In genomic region chr15:56205061-56205876, GRCh38 we compare ENCODE assay signal across 13 cellular contexts. TPM values are rescaled to one million over a fixed set of nuclear protein-coding genes. Genes with fewer than 3 reads are reported as not detected.
DNase-seq lines count a peak whose midpoint lies in the region; ATAC-seq and TF ChIP-seq lines count a peak whose summit lies in the region.
"Had no signal": no experiment of that assay in that cellular context is flagged by ENCODE, and none has a peak within 500 bp of the region (broad histone marks: within the 10 kb centered on the region; RNA-seq: fewer than 3 reads in every experiment).

No MANE protein-coding gene starts in this region.

- no peak overlapping the region for H3K27ac ChIP-seq in endodermal cell (ENCODE audit: low read depth, low read length)
- H3K27ac ChIP-seq: stomach had no signal

- no peak for TF ChIP-seq CTCF in endodermal cell (conservative IDR thresholded peaks at IDR 0.05)

- peaks cover 33% of the 10 kb centered on the region for H3K36me3 Mint-ChIP-seq in stimulated activated naive CD8-positive, alpha-beta T cell treated with anti-CD3 and anti-CD28 coated beads, Interleukin-15, Interleukin-2, amounts not matched to agents 100 ng/mL and 50 ng/mL, for 24 hours (ENCODE audit: low read depth)
- H3K36me3 Mint-ChIP-seq in activated T-helper 2 cell treated with anti-CD3 and anti-CD28 coated beads, Interferon-gamma antibody, Interleukin-2, Interleukin-4, amounts not matched to agents 10 μg/mL and 5 μg/mL and 100 μg/mL, durations not matched to agents 14 hours and 24 hours and 36 hours (ENCODE audit: low read depth), result peaks cover 34% of the 10 kb centered on the region
- H3K36me3 Mint-ChIP-seq in endodermal cell (ENCODE audit: low read depth), result peaks cover 2% of the 10 kb centered on the region

- H3K4me3 ChIP-seq in endodermal cell (ENCODE audit: low read length), result no peak overlapping the region
- H3K4me3 ChIP-seq: stomach had no signal

- H3K9me3 Mint-ChIP-seq in stimulated activated naive CD8-positive, alpha-beta T cell treated with anti-CD3 and anti-CD28 coated beads, Interleukin-15, Interleukin-2, amounts not matched to agents 100 ng/mL and 50 ng/mL, for 24 hours, result peaks cover 9% of the 10 kb centered on the region
- peaks cover 2 to 9% of the 10 kb centered on the region in 2 donors for H3K9me3 Mint-ChIP-seq in stimulated activated naive CD8-positive, alpha-beta T cell treated with anti-CD3 and anti-CD28 coated beads, Interleukin-15, amount 100 ng/mL, for 72 hours
- H3K9me3 Mint-ChIP-seq in activated T-helper 2 cell treated with anti-CD3 and anti-CD28 coated beads, Interferon-gamma antibody, Interleukin-2, Interleukin-4, amounts not matched to agents 10 μg/mL and 5 μg/mL and 100 μg/mL, durations not matched to agents 14 hours and 24 hours and 36 hours, result peaks cover 18% of the 10 kb centered on the region
- H3K9me3 Mint-ChIP-seq in endodermal cell, result peaks cover 3% of the 10 kb centered on the region

- H3K27me3 Mint-ChIP-seq in stimulated activated naive CD8-positive, alpha-beta T cell treated with anti-CD3 and anti-CD28 coated beads, Interleukin-15, Interleukin-2, amounts not matched to agents 100 ng/mL and 50 ng/mL, for 24 hours, result no peaks in the 10 kb centered on the region
- H3K27me3 Mint-ChIP-seq in stimulated activated naive CD8-positive, alpha-beta T cell treated with anti-CD3 and anti-CD28 coated beads, Interleukin-15, amount 100 ng/mL, for 72 hours, result no peaks in the 10 kb centered on the region
- no peaks in the 10 kb centered on the region for H3K27me3 Mint-ChIP-seq in activated T-helper 2 cell treated with anti-CD3 and anti-CD28 coated beads, Interferon-gamma antibody, Interleukin-2, Interleukin-4, amounts not matched to agents 10 μg/mL and 5 μg/mL and 100 μg/mL, durations not matched to agents 14 hours and 24 hours and 36 hours (ENCODE audit: low read depth)
- H3K27me3 Mint-ChIP-seq in endodermal cell (ENCODE audit: insufficient read depth), result no peaks in the 10 kb centered on the region
- H3K27me3 Mint-ChIP-seq: activated naive CD4-positive, alpha-beta T cell treated with anti-CD3 and anti-CD28 coated beads, Interleukin-2, amount 10 ng/mL, durations not matched to agents 7 days and 5 days had no signal

- peak overlapping the region; percentile 40 for H3K4me3 Mint-ChIP-seq in stimulated activated naive CD8-positive, alpha-beta T cell treated with anti-CD3 and anti-CD28 coated beads, Interleukin-15, Interleukin-2, amounts not matched to agents 100 ng/mL and 50 ng/mL, for 24 hours
- no peak overlapping the region for H3K4me3 Mint-ChIP-seq in stimulated activated naive CD8-positive, alpha-beta T cell treated with anti-CD3 and anti-CD28 coated beads, Interleukin-15, amount 100 ng/mL, for 72 hours
- H3K4me3 Mint-ChIP-seq in activated T-helper 2 cell treated with anti-CD3 and anti-CD28 coated beads, Interferon-gamma antibody, Interleukin-2, Interleukin-4, amounts not matched to agents 10 μg/mL and 5 μg/mL and 100 μg/mL, durations not matched to agents 14 hours and 24 hours and 36 hours (ENCODE audit: low read depth), result no peak overlapping the region
- no peak overlapping the region for H3K4me3 Mint-ChIP-seq in endodermal cell
- H3K4me3 Mint-ChIP-seq: activated naive CD4-positive, alpha-beta T cell treated with anti-CD3 and anti-CD28 coated beads, Interleukin-2, amount 10 ng/mL, durations not matched to agents 7 days and 5 days had no signal

- no peaks in the 10 kb centered on the region for H3K36me3 ChIP-seq in endodermal cell (ENCODE audit: control insufficient read depth, insufficient read depth, low read length)
- H3K36me3 ChIP-seq: BE2C had no signal

- no peak for DNase-seq in stimulated activated naive CD8-positive, alpha-beta T cell treated with anti-CD3 and anti-CD28 coated beads, Interleukin-15, amount 100 ng/mL, for 72 hours
- no peak for DNase-seq in activated T-helper 2 cell treated with anti-CD3 and anti-CD28 coated beads, Interferon-gamma antibody, Interleukin-2, Interleukin-4, amounts not matched to agents 10 μg/mL and 5 μg/mL and 100 μg/mL, durations not matched to agents 14 hours and 24 hours and 36 hours (ENCODE audit: low spot score)
- DNase-seq in glomerular visceral epithelial cell (ENCODE audit: extremely low spot score) (peak; percentile 5), midbrain (lab: John Stamatoyannopoulos, UW) (no peak), endodermal cell (no peak)
- no peak for DNase-seq in stimulated activated CD4-positive, alpha-beta T cell treated with anti-CD3 and anti-CD28 coated beads, Interleukin-15, amount 100 ng/mL, for 24 hours
- no peak for DNase-seq in activated CD4-positive, CD25-positive, alpha-beta regulatory T cell treated with anti-CD3 and anti-CD28 coated beads, Interleukin-2, amount 50 U/mL, for 72 hours
- DNase-seq: activated CD4-positive, alpha-beta T cell treated with anti-CD3 and anti-CD28 coated beads for 4 hours; activated naive CD4-positive, alpha-beta T cell treated with anti-CD3 and anti-CD28 coated beads, Interleukin-2, amount 10 ng/mL, durations not matched to agents 7 days and 5 days; BE2C; NCI-H510A; stomach had no signal

- no peak for ATAC-seq in stimulated activated naive CD8-positive, alpha-beta T cell treated with anti-CD3 and anti-CD28 coated beads, Interleukin-15, amount 100 ng/mL, for 72 hours

- intact Hi-C loops in activated T-helper 2 cell treated with anti-CD3 and anti-CD28 coated beads, Interferon-gamma antibody, Interleukin-2, Interleukin-4, amounts not matched to agents 10 μg/mL and 5 μg/mL and 100 μg/mL, durations not matched to agents 14 hours and 24 hours and 36 hours (cut with micrococcal nuclease), result no loop called here

- no peaks in the 10 kb centered on the region for H3K9me3 ChIP-seq in endodermal cell (ENCODE audit: control insufficient read depth, low read length)
- H3K9me3 ChIP-seq: BE2C, stomach had no signal

- no peaks in the 10 kb centered on the region for H3K4me1 ChIP-seq in endodermal cell (ENCODE audit: control insufficient read depth, insufficient read depth, low read length)
- H3K4me1 ChIP-seq: BE2C had no signal

- H3K27ac Mint-ChIP-seq in stimulated activated naive CD8-positive, alpha-beta T cell treated with anti-CD3 and anti-CD28 coated beads, Interleukin-15, Interleukin-2, amounts not matched to agents 100 ng/mL and 50 ng/mL, for 24 hours, result peak overlapping the region; percentile 47
- peak overlapping the region in 1 of 2 donors; percentile 43 for H3K27ac Mint-ChIP-seq in stimulated activated naive CD8-positive, alpha-beta T cell treated with anti-CD3 and anti-CD28 coated beads, Interleukin-15, amount 100 ng/mL, for 72 hours
- peak overlapping the region; percentile 8 for H3K27ac Mint-ChIP-seq in activated T-helper 2 cell treated with anti-CD3 and anti-CD28 coated beads, Interferon-gamma antibody, Interleukin-2, Interleukin-4, amounts not matched to agents 10 μg/mL and 5 μg/mL and 100 μg/mL, durations not matched to agents 14 hours and 24 hours and 36 hours
- no peak overlapping the region for H3K27ac Mint-ChIP-seq in endodermal cell
- H3K27ac Mint-ChIP-seq: activated naive CD4-positive, alpha-beta T cell treated with anti-CD3 and anti-CD28 coated beads, Interleukin-2, amount 10 ng/mL, durations not matched to agents 7 days and 5 days had no signal

- H3K27me3 ChIP-seq in endodermal cell (ENCODE audit: control insufficient read depth, insufficient read depth, low read length, poor library complexity, severe bottlenecking), result no peaks in the 10 kb centered on the region
- H3K27me3 ChIP-seq: BE2C, stomach had no signal

- H3K9ac ChIP-seq in endodermal cell (ENCODE audit: extremely low read depth, low read length, poor library complexity, severe bottlenecking), result no peak overlapping the region

- peaks cover 77% of the 10 kb centered on the region for H3K4me1 Mint-ChIP-seq in stimulated activated naive CD8-positive, alpha-beta T cell treated with anti-CD3 and anti-CD28 coated beads, Interleukin-15, Interleukin-2, amounts not matched to agents 100 ng/mL and 50 ng/mL, for 24 hours (ENCODE audit: low read depth)
- H3K4me1 Mint-ChIP-seq in stimulated activated naive CD8-positive, alpha-beta T cell treated with anti-CD3 and anti-CD28 coated beads, Interleukin-15, amount 100 ng/mL, for 72 hours, result peaks cover 73% of the 10 kb centered on the region
- H3K4me1 Mint-ChIP-seq in activated T-helper 2 cell treated with anti-CD3 and anti-CD28 coated beads, Interferon-gamma antibody, Interleukin-2, Interleukin-4, amounts not matched to agents 10 μg/mL and 5 μg/mL and 100 μg/mL, durations not matched to agents 14 hours and 24 hours and 36 hours (ENCODE audit: low read depth), result peaks cover 77% of the 10 kb centered on the region
- peaks cover 19% of the 10 kb centered on the region for H3K4me1 Mint-ChIP-seq in endodermal cell

RNA-seq across cellular contexts. Expression of gene RFX7, which starts 38.4 kb away (rescaled TPM):
- total RNA-seq in activated T-helper 2 cell treated with anti-CD3 and anti-CD28 coated beads, Interferon-gamma antibody, Interleukin-2, Interleukin-4, amounts not matched to agents 10 μg/mL and 5 μg/mL and 100 μg/mL, durations not matched to agents 14 hours and 24 hours and 36 hours, result 36.6 and 37.7 TPM in 2 replicates
- 10 to 100 TPM; 19.3 to 25.3 TPM for total RNA-seq in endodermal cell
- polyA plus RNA-seq in endodermal cell (2013, experiment 1 of 2), result 31.3 TPM
- 32.4 TPM for polyA plus RNA-seq in endodermal cell (2013, experiment 2 of 2)
